In genomic region chr11:9701799-9702198, GRCh38 we compare ENCODE assay signal across 16 cellular contexts. TPM values are rescaled to one million over a fixed set of nuclear protein-coding genes. Genes with fewer than 3 reads are reported as not detected.
DNase-seq lines count a peak whose midpoint lies in the region; TF ChIP-seq lines count a peak whose summit lies in the region.
"Had no signal": no experiment of that assay in that cellular context is flagged by ENCODE, and none has a peak within 500 bp of the region (broad histone marks: within the 10 kb centered on the region; RNA-seq: fewer than 3 reads in every experiment).

No MANE protein-coding gene starts in this region.

- H3K9me3 ChIP-seq in breast epithelium: no peaks in the 10 kb centered on the region
- H3K9me3 ChIP-seq: testis had no signal

- no peaks in the 10 kb centered on the region for H3K36me3 ChIP-seq in breast epithelium

- H3K27ac ChIP-seq in breast epithelium: peak overlapping the region; percentile 64 to 91

- TF ChIP-seq POLR2A in breast epithelium (IDR thresholded peaks at IDR 0.05): no peak

- no peak for TF ChIP-seq EP300 in Ishikawa (IDR thresholded peaks at IDR 0.05; ENCODE audit: borderline replicate concordance)

- no peak overlapping the region for H3K4me3 ChIP-seq in breast epithelium
- H3K4me3 ChIP-seq: testis had no signal

- no peak for TF ChIP-seq RAD21 in Ishikawa (IDR thresholded peaks at IDR 0.05; ENCODE audit: low read depth)

- H3K4me1 ChIP-seq in breast epithelium: peaks cover 0 to 19% of the 10 kb centered on the region in 2 donors
- H3K4me1 ChIP-seq: testis had no signal

- intact Hi-C loops in breast epithelium (cut with DNase I; ENCODE audit: low total_unique reads): no loop called here

- no peaks in the 10 kb centered on the region for H3K27me3 ChIP-seq in breast epithelium
- H3K27me3 ChIP-seq: testis had no signal

- no peak for TF ChIP-seq CTCF in breast epithelium (IDR thresholded peaks at IDR 0.05)

- DNase-seq in NCI-H524 (lab: John Stamatoyannopoulos, UW) (peak; percentile 5 to 43), NCI-H524 treated with DMSO at 0.1 percent for 48 hours (lab: John Stamatoyannopoulos, UW) (no peak), breast epithelium (ENCODE audit: low spot score in 2 of 2) (no peak), pons (ENCODE audit: low spot score) (peak; percentile 59), NOMO-1 treated with DMSO at 0.1 percent for 48 hours (lab: John Stamatoyannopoulos, UW; ENCODE audit: unreplicated experiment) (no peak), NCI-H446 treated with DMSO at 0.1 percent for 48 hours (lab: John Stamatoyannopoulos, UW) (no peak), GDM1 (lab: John Stamatoyannopoulos, UW) (no peak)
- DNase-seq: activated CD4-positive, alpha-beta T cell treated with anti-CD3 and anti-CD28 coated beads for 4 hours; activated naive CD4-positive, alpha-beta T cell treated with anti-CD3 and anti-CD28 coated beads, Interleukin-2, amount 50 U/mL, for 16 hours; cortex of kidney; DND-41; NCI-H226; posterior cingulate gyrus; stimulated activated CD4-positive, alpha-beta T cell treated with anti-CD3 and anti-CD28 coated beads, Interleukin-4, amount 100 ng/mL, for 1 hour; testis had no signal

TF ChIP-seq in Ishikawa, 13 proteins besides CTCF, POLR2A, EP300 and RAD21:
- peak; percentile 42 for TF ChIP-seq NFIC (IDR thresholded peaks at IDR 0.05)
- TF ChIP-seq TAF1 (IDR thresholded peaks at IDR 0.05; ENCODE audit: low read depth): no peak

RNA-seq across cellular contexts. Expression of gene SWAP70, which starts 37.9 kb away (rescaled TPM):
- 10 to 100 TPM; 36.8 to 64.5 (median 60.6) TPM for total RNA-seq in breast epithelium

Comparison
In these comparisons a context has a peak if more than half of its experiments do, and no peak if none do; other contexts are left out.
1. DNase-seq: peak in NCI-H524 (2 of 2) and pons (single experiment); none in NCI-H524 treated with DMSO at 0.1 percent for 48 hours (single experiment), breast epithelium (0 of 2), NOMO-1 treated with DMSO at 0.1 percent for 48 hours (single experiment), NCI-H446 treated with DMSO at 0.1 percent for 48 hours (single experiment) and GDM1 (single experiment).